In genomic region chr2:238060542-238061309, GRCh38 we compare ENCODE assay signal across 8 cellular contexts. TPM values are rescaled to one million over a fixed set of nuclear protein-coding genes. Genes with fewer than 3 reads are reported as not detected.
DNase-seq lines count a peak whose midpoint lies in the region; ATAC-seq and TF ChIP-seq lines count a peak whose summit lies in the region.

SCLY (plus strand) TSS chr2:238061001; CDS start chr2:238061055, 54 bp downstream.

- H3K36me3 Mint-ChIP-seq in CD8-positive, alpha-beta T cell = peaks cover 16% of the 10 kb centered on the region

- H3K27ac Mint-ChIP-seq in CD8-positive, alpha-beta T cell = peak within 1 kb of the TSS; percentile 89

- DNase-seq in CD8-positive, alpha-beta T cell = peak; percentile 90 to 97 (median 95)
- DNase-seq in HS-5 (ENCODE audit: low read depth) (peak; percentile 89), medulla oblongata (ENCODE audit: extremely low spot score) (peak; percentile 99)
- DNase-seq in NK-92 treated with Interleukin-12 subunit alpha and Interleukin-12 subunit beta, amount 100 ng/mL, for 24 hours (lab: John Stamatoyannopoulos, UW) = peak; percentile 96
- peak; percentile 97 for DNase-seq in activated CD8-positive, alpha-beta memory T cell treated with anti-CD3 and anti-CD28 coated beads for 24 hours
- DNase-seq in effector memory CD4-positive, alpha-beta T cell = peak; percentile 95 to 97 (median 96)
- peak; percentile 89 for DNase-seq in stimulated activated CD8-positive, alpha-beta memory T cell treated with anti-CD3 and anti-CD28 coated beads, Interleukin-12 subunit alpha, Interleukin-12 subunit beta, amount 100 ng/mL, for 1 hour (ENCODE audit: low read depth)

- H3K9me3 ChIP-seq in CD8-positive, alpha-beta T cell (ENCODE audit: low read length) = no peaks in the 10 kb centered on the region
- no peaks in the 10 kb centered on the region for H3K9me3 ChIP-seq in effector memory CD4-positive, alpha-beta T cell (ENCODE audit: control insufficient read depth, low read length)

- H3K36me3 ChIP-seq in CD8-positive, alpha-beta T cell (ENCODE audit: insufficient read depth, low read length) = no peaks in the 10 kb centered on the region
- H3K36me3 ChIP-seq in effector memory CD4-positive, alpha-beta T cell (ENCODE audit: control insufficient read depth, insufficient read depth, low read length) = no peaks in the 10 kb centered on the region

- H3K27me3 Mint-ChIP-seq in CD8-positive, alpha-beta T cell (ENCODE audit: low read depth) = peaks cover 3% of the 10 kb centered on the region

- CTCF ChIA-PET in CD8-positive, alpha-beta T cell (lab: Charles Lee) = interaction anchor here (1.2 to 1.3 kb wide), 2 partner anchors 92 to 184 kb away, joined by 3 read pairs; no protein-coding TSS in a partner anchor

- H3K4me1 ChIP-seq in CD8-positive, alpha-beta T cell (ENCODE audit: insufficient read depth, low read length) = peaks cover 16% of the 10 kb centered on the region
- H3K4me1 ChIP-seq in effector memory CD4-positive, alpha-beta T cell (ENCODE audit: control insufficient read depth, insufficient read depth, low read length, poor library complexity, severe bottlenecking) = peaks cover 8% of the 10 kb centered on the region

- H3K4me3 ChIP-seq in CD8-positive, alpha-beta T cell (ENCODE audit: low read depth, low read length) = peak within 1 kb of the TSS; percentile 77
- peak within 1 kb of the TSS; percentile 79 for H3K4me3 ChIP-seq in effector memory CD4-positive, alpha-beta T cell (ENCODE audit: insufficient read depth, low read depth, low read length, poor library complexity, severe bottlenecking)

- H3K27ac ChIP-seq in CD8-positive, alpha-beta T cell (ENCODE audit: low read depth, low read length) = peak within 1 kb of the TSS; percentile 81
- peak within 1 kb of the TSS; percentile 68 for H3K27ac ChIP-seq in effector memory CD4-positive, alpha-beta T cell (ENCODE audit: insufficient read depth, low read length, poor library complexity, severe bottlenecking)

- H3K9me3 Mint-ChIP-seq in CD8-positive, alpha-beta T cell = no peaks in the 10 kb centered on the region

- H3K4me3 Mint-ChIP-seq in CD8-positive, alpha-beta T cell = peak within 1 kb of the TSS; percentile 81

- ATAC-seq in CD8-positive, alpha-beta T cell = peak; percentile 97
- peak; percentile 93 for ATAC-seq in GM19467 (IDR thresholded peaks at IDR 0.05; ENCODE audit: unreplicated experiment)

- intact Hi-C loops in CD8-positive, alpha-beta T cell (cut with DNase I, micrococcal nuclease) = loop anchor here (1.0 to 10.0 kb wide), 10 partner anchors 94 to 1964 kb away; partner anchors contain the start of genes ILKAP (in 2 of the 2), ASB1 (in 1 of the 2), COPS8 (in 1 of the 2) and NDUFA10 (in 1 of the 2)

- TF ChIP-seq CTCF in CD8-positive, alpha-beta T cell (IDR thresholded peaks at IDR 0.05) = no peak

- POLR2A ChIA-PET in CD8-positive, alpha-beta T cell (lab: Charles Lee) = interaction anchor here (1.2 to 1.7 kb wide), 2 partner anchors 8 to 92 kb away, joined by 4 to 7 read pairs; no protein-coding TSS in a partner anchor

- H3K4me1 Mint-ChIP-seq in CD8-positive, alpha-beta T cell (ENCODE audit: low read depth) = peaks cover 39% of the 10 kb centered on the region

- no peaks in the 10 kb centered on the region for H3K27me3 ChIP-seq in CD8-positive, alpha-beta T cell (ENCODE audit: insufficient read depth, low read length)
- no peaks in the 10 kb centered on the region for H3K27me3 ChIP-seq in effector memory CD4-positive, alpha-beta T cell (replicated peaks; ENCODE audit: control insufficient read depth, insufficient read depth, low read length, poor library complexity, severe bottlenecking)

RNA-seq across cellular contexts. Expression of gene SCLY, which starts in this region (rescaled TPM):
- 10 to 100 TPM in 1 of 2 experiments, 1 to 10 TPM in 1; 5.8 to 11.8 TPM for total RNA-seq in CD8-positive, alpha-beta T cell

Comparison
In these comparisons a context has a peak if more than half of its experiments do, and no peak if none do; other contexts are left out.
1. Peak in every context shown above with its lines: DNase-seq, ATAC-seq, H3K4me3 ChIP-seq and H3K27ac ChIP-seq.